Comparison of ENCODE assay signal across 11 cellular contexts in the genomic region with DNA sequence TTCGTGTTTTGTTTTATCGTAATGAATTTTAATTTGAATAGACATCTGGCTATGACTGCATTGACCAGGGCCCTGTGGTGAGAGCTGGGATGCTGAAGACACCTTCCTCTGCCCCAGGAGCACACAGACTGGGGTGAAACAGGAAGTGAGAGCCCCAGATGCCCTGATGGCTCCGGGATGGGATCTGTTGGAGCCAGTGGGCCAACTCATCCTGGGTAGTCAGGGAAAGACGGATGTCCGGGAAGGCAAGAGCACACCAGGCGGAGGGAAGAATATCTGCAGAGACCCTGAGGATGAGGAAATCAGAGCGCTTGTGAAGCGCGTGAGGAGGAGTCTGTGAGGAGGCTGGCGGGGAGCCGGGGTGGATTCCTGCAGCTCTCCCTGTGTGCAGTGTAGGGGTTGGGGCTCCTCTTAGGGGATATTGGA.
DNase-seq lines count a peak whose midpoint lies in the region; ATAC-seq, FAIRE-seq and TF ChIP-seq lines count a peak whose summit lies in the region.
"Had no signal": no experiment of that assay in that cellular context is flagged by ENCODE, and none has a peak within 500 bp of the region (broad histone marks: within the 10 kb centered on the region; RNA-seq: fewer than 3 reads in every experiment).

No MANE protein-coding gene starts in this region.

- H3K4me1 ChIP-seq in A549 (peaks cover 43% of the 10 kb centered on the region), IMR-90 (ENCODE audit: control insufficient read depth, insufficient read depth, low read length) (peaks cover 20% of the 10 kb centered on the region), esophagus muscularis mucosa (peaks cover 28 to 34% (median 32%) of the 10 kb centered on the region in 4 donors), BE2C (no peaks in the 10 kb centered on the region)

- peaks cover 43 to 86% of the 10 kb centered on the region in 2 experiments for H3K79me1 ChIP-seq in IMR-90 (ENCODE audit: low read depth in 1 of 2, low read length in 2 of 2)

- H3K36me3 ChIP-seq in IMR-90 (ENCODE audit: control insufficient read depth, insufficient read depth, low read length) (peaks cover 22% of the 10 kb centered on the region), esophagus muscularis mucosa (no peaks in the 10 kb centered on the region), BE2C (no peaks in the 10 kb centered on the region)

- H3K9me3 ChIP-seq in A549 (no peaks in the 10 kb centered on the region), IMR-90 (ENCODE audit: control insufficient read depth, insufficient read depth, low read length) (no peaks in the 10 kb centered on the region), esophagus muscularis mucosa (no peaks in the 10 kb centered on the region), BE2C (no peaks in the 10 kb centered on the region)

- H3K27me3 ChIP-seq in IMR-90 (ENCODE audit: control insufficient read depth, insufficient read depth, low read length) (no peaks in the 10 kb centered on the region), esophagus muscularis mucosa (no peaks in the 10 kb centered on the region), BE2C (no peaks in the 10 kb centered on the region)

- H4K91ac ChIP-seq in IMR-90 (ENCODE audit: insufficient read depth, low read depth, low read length) = peak overlapping the region; percentile 90

- H3K23ac ChIP-seq in IMR-90 (ENCODE audit: low read depth, low read length) = peak overlapping the region; percentile 36

- in situ Hi-C loops in IMR-90 (cut with MboI; ENCODE audit: low sequenced_read_pairs) = no loop called here

- peak overlapping the region; percentile 57; the same call in 2 of the 3 replicates for H2BK15ac ChIP-seq in IMR-90 (ENCODE audit: low read depth, low read length)

- peak overlapping the region; percentile 66 to 97 for H4K8ac ChIP-seq in IMR-90 (ENCODE audit: low read depth in 2 of 2, low read length in 2 of 2)

- DNase-seq in A549 (ENCODE audit: low read depth in 1 of 2, low spot score in 1 of 2) (no peak), IMR-90 (peak; percentile 87), esophagus muscularis mucosa (ENCODE audit: extremely low spot score) (no peak), neural crest cell (ENCODE audit: low read depth, low spot score) (no peak), erythroblast (lab: John Stamatoyannopoulos, UW) (no peak), BE2C (no peak)
- DNase-seq: islet precursor cell had no signal

- dilution Hi-C loops in IMR-90 (cut with HindIII; ENCODE audit: low sequenced_read_pairs, unreplicated experiment) = no loop called here

- peak overlapping the region; percentile 66 for H4K5ac ChIP-seq in IMR-90 (ENCODE audit: low read depth, low read length)

- H3K4me1 Mint-ChIP-seq in neural crest cell = peaks cover 7% of the 10 kb centered on the region

- H3K14ac ChIP-seq in IMR-90 (replicated peaks; ENCODE audit: low read depth, low read length) = peak overlapping the region; percentile 78

- H3K18ac ChIP-seq in IMR-90 (ENCODE audit: low read depth, low read length) = peak overlapping the region; percentile 55

- ATAC-seq in A549 (peak in 1 of 2 experiments; percentile 42; a peak in 3 of 6 replicates), IMR-90 (ENCODE audit: low read depth) (peak; percentile 68), HG03108 (IDR thresholded peaks at IDR 0.05; ENCODE audit: unreplicated experiment) (no peak), HG02852 (IDR thresholded peaks at IDR 0.05; ENCODE audit: unreplicated experiment) (no peak)

- H3K4me3 Mint-ChIP-seq in neural crest cell = no peak overlapping the region
- H3K4me3 Mint-ChIP-seq: activated naive CD8-positive, alpha-beta T cell had no signal

- H3K27ac ChIP-seq in A549 (peak overlapping the region; percentile 67 to 84), IMR-90 (ENCODE audit: insufficient read depth, low read length) (peak overlapping the region; percentile 86), esophagus muscularis mucosa (replicated peaks in 1 of 4) (peak overlapping the region; percentile 49 to 64 (median 52))

- TF ChIP-seq POLR2A in A549 (IDR thresholded peaks at IDR 0.05; ENCODE audit: low read length) (no peak), IMR-90 (IDR thresholded peaks at IDR 0.05; ENCODE audit: low read depth, low read length) (peak; percentile 47; the same call in 1 of the 2 replicates), esophagus muscularis mucosa (IDR thresholded peaks at IDR 0.05; ENCODE audit: low read depth) (no peak), erythroblast (IDR thresholded peaks at IDR 0.05; ENCODE audit: low read length) (no peak)

- H3K4me3 ChIP-seq in A549 = no peak overlapping the region
- no peak overlapping the region for H3K4me3 ChIP-seq in IMR-90 (ENCODE audit: insufficient read depth, low read depth, low read length)
- H3K4me3 ChIP-seq in esophagus muscularis mucosa = peak overlapping the region; percentile 22 to 45 (median 28)
- no peak overlapping the region for H3K4me3 ChIP-seq in BE2C (ENCODE audit: low read depth, low read length)

- peak overlapping the region; percentile 62 for H2AK9ac ChIP-seq in IMR-90 (replicated peaks; ENCODE audit: low read depth, low read length, poor library complexity)

- H3K4me2 ChIP-seq in A549 (peak overlapping the region; percentile 48), IMR-90 (ENCODE audit: low read depth, low read length) (peak overlapping the region; percentile 21)

- peaks cover 30% of the 10 kb centered on the region for H3K9me1 ChIP-seq in IMR-90 (ENCODE audit: insufficient read depth, low read length)

- POLR2A ChIA-PET in A549 (lab: Yijun Ruan, JAX) = no interaction called here
- POLR2A ChIA-PET in IMR-90 (lab: Charles Lee; ENCODE audit: unreplicated experiment) = no interaction called here

- H3K9ac ChIP-seq in IMR-90 (ENCODE audit: low read depth, low read length) = peak overlapping the region; percentile 31

- BruUV-seq in IMR-90 (replicated peaks; lab: Mats Ljungman, UMichigan) = no TSS peak

- H3K36me3 Mint-ChIP-seq in neural crest cell (ENCODE audit: low read depth) = no peaks in the 10 kb centered on the region

- TF ChIP-seq CTCF in A549 (IDR thresholded peaks at IDR 0.05) (no peak), IMR-90 (conservative IDR thresholded peaks at IDR 0.05; ENCODE audit: low read depth, low read length) (peak; percentile 50), esophagus muscularis mucosa (IDR thresholded peaks at IDR 0.05) (peak in 1 of 3 experiments; percentile 8), neural crest cell (conservative IDR thresholded peaks at IDR 0.05) (no peak), BE2C (IDR thresholded peaks at IDR 0.05; ENCODE audit: low read depth, low read length) (no peak)

- H3K9me3 Mint-ChIP-seq in neural crest cell = no peaks in the 10 kb centered on the region

- peak overlapping the region; percentile 92 for H2AK5ac ChIP-seq in IMR-90 (ENCODE audit: low read depth, low read length)

- TF ChIP-seq RAD21 in A549 (conservative IDR thresholded peaks at IDR 0.05 in 1 of 2, IDR thresholded peaks at IDR 0.05 in 1 of 2) = no peak
- TF ChIP-seq RAD21 in IMR-90 (IDR thresholded peaks at IDR 0.05; ENCODE audit: low read length) = peak; percentile 63

- H2BK20ac ChIP-seq in IMR-90 (ENCODE audit: low read depth, low read length) = peak overlapping the region; percentile 47

- H3K27ac Mint-ChIP-seq in neural crest cell (ENCODE audit: unreplicated experiment) = peak overlapping the region; percentile 63
- H3K27ac Mint-ChIP-seq: activated naive CD8-positive, alpha-beta T cell had no signal

- TF ChIP-seq EP300 in A549 (IDR thresholded peaks at IDR 0.05) = no peak
- TF ChIP-seq EP300 in esophagus muscularis mucosa (IDR thresholded peaks at IDR 0.05) = no peak

- CTCF ChIA-PET in A549 (lab: Yijun Ruan, JAX) (interaction anchor here (0.7 to 8.7 kb wide), 10 partner anchors 10 to 240 kb away, joined by 3 to 76 read pairs (median 6); no protein-coding TSS in a partner anchor), IMR-90 (lab: Yijun Ruan, JAX) (interaction anchor here (0.7 to 1.7 kb wide), 5 partner anchors 11 to 102 kb away, joined by 3 to 5 read pairs (median 3); no protein-coding TSS in a partner anchor)

- peaks cover 5% of the 10 kb centered on the region; the same call in 1 of the 2 replicates for H4K20me1 ChIP-seq in IMR-90 (ENCODE audit: insufficient read depth, low read length)

- no peaks in the 10 kb centered on the region for H3K27me3 Mint-ChIP-seq in neural crest cell (ENCODE audit: low read depth)
- H3K27me3 Mint-ChIP-seq: activated naive CD8-positive, alpha-beta T cell had no signal

- H3K56ac ChIP-seq in IMR-90 (ENCODE audit: extremely low read depth, insufficient read depth, low read length) = peak overlapping the region; percentile 37

- intact Hi-C loops in IMR-90 (cut with micrococcal nuclease) = no loop called here
- intact Hi-C loops in esophagus muscularis mucosa (cut with DNase I) = loop anchor here (5.0 kb wide), 1 partner anchor 102 kb away; a partner anchor contains a TSS

- H2AFZ ChIP-seq in IMR-90 (replicated peaks; ENCODE audit: low read length, poor library complexity) = peak overlapping the region; percentile 83

- peak overlapping the region; percentile 58 for H2BK5ac ChIP-seq in IMR-90 (ENCODE audit: low read depth, low read length, poor library complexity, severe bottlenecking)

- peak overlapping the region; percentile 91 for H3K4ac ChIP-seq in IMR-90 (ENCODE audit: low read depth, low read length)

- FAIRE-seq in A549 (lab: Jason Lieb, UNC) = no peak
- FAIRE-seq: D721Med had no signal

- peak overlapping the region; percentile 84 for H2BK120ac ChIP-seq in IMR-90 (ENCODE audit: low read depth, low read length)

- 94% methylated on average over 11 of the region's 11 CpGs for WGBS in A549 (ENCODE audit: missing lambda C conversion rate)
- WGBS in IMR-90 (ENCODE audit: extremely low coverage in 2 of 2, insufficient read length in 1 of 2), 2 experiments = 0% methylated on average over 3 of the region's 11 CpGs; no CpG with 5 or more reads in 1 of the 2 experiments
- 57% methylated on average over 11 of the region's 11 CpGs for WGBS in esophagus muscularis mucosa

TF ChIP-seq in A549, 52 proteins besides CTCF, POLR2A, EP300 and RAD21 (continues in another document):
- no peak for TF ChIP-seq CEBPB (IDR thresholded peaks at IDR 0.05)
- TF ChIP-seq, protein P1, sequence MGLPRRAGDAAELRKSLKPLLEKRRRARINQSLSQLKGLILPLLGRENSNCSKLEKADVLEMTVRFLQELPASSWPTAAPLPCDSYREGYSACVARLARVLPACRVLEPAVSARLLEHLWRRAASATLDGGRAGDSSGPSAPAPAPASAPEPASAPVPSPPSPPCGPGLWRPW (IDR thresholded peaks at IDR 0.05) = no peak

TF ChIP-seq in IMR-90, 13 proteins besides CTCF, POLR2A, EP300 and RAD21:
- TF ChIP-seq CEBPB (IDR thresholded peaks at IDR 0.05; ENCODE audit: low read depth, low read length) = peak; percentile 81
- no peak for TF ChIP-seq MXI1 (IDR thresholded peaks at IDR 0.05; ENCODE audit: borderline replicate concordance, low read depth, low read length)
- TF ChIP-seq SMC3 (IDR thresholded peaks at IDR 0.05; ENCODE audit: low read depth, low read length) = peak; percentile 40; the same call in 1 of the 2 replicates

Comparison
In these comparisons a context has a peak if more than half of its experiments do, and no peak if none do; other contexts are left out.
1. H3K4me3 ChIP-seq: peak in esophagus muscularis mucosa (4 of 4); none in A549 (single experiment), IMR-90 (single experiment) and BE2C (single experiment).
2. Peak in every context shown above with its lines, with median percentiles within 50 percentile points of each other: H3K27ac ChIP-seq.